24 cellular contexts compared by ENCODE assay signal in genomic region chr5:139156814-139157213, GRCh38. TPM values are rescaled to one million over a fixed set of nuclear protein-coding genes. Genes with fewer than 3 reads are reported as not detected.
A peak's percentile ranks its signal among the peaks of the same experiment; 100 is the strongest.
DNase-seq lines count a peak whose midpoint lies in the region; ATAC-seq, FAIRE-seq and TF ChIP-seq lines count a peak whose summit lies in the region.
"Had no signal": no experiment of that assay in that cellular context is flagged by ENCODE, and none has a peak within 500 bp of the region (broad histone marks: within the 10 kb centered on the region; RNA-seq: fewer than 3 reads in every experiment).

No MANE protein-coding gene starts in this region.

- no peaks in the 10 kb centered on the region for H3K27me3 Mint-ChIP-seq in activated CD4-positive, alpha-beta memory T cell treated with anti-CD3 and anti-CD28 coated beads for 36 hours
- H3K27me3 Mint-ChIP-seq: CD4-positive, alpha-beta T cell; CD8-positive, alpha-beta memory T cell had no signal

- peaks cover 9% of the 10 kb centered on the region; the same call in 1 of the 2 replicates for H3F3A ChIP-seq in PC-9 (ENCODE audit: insufficient read depth, low read depth)

- peaks cover 35% of the 10 kb centered on the region for H3K4me1 ChIP-seq in cardiac muscle cell (ENCODE audit: low read depth)
- H3K4me1 ChIP-seq in PC-9 (replicated peaks; ENCODE audit: insufficient read depth): peaks cover 19% of the 10 kb centered on the region
- H3K4me1 ChIP-seq in K562 (replicated peaks in 1 of 2; ENCODE audit: control insufficient read depth in 2 of 2, insufficient read depth in 2 of 2, low read length in 2 of 2): peaks cover 0 to 3% of the 10 kb centered on the region in 2 experiments; a peak in 2 of 5 replicates
- H3K4me1 ChIP-seq in suprapubic skin: peaks cover 17% of the 10 kb centered on the region
- H3K4me1 ChIP-seq: A549, BE2C had no signal

- TF ChIP-seq POLR2A in K562 (conservative IDR thresholded peaks at IDR 0.05) (no peak), suprapubic skin (IDR thresholded peaks at IDR 0.05) (no peak)

- H3K9me1 ChIP-seq in K562 (ENCODE audit: control insufficient read depth, insufficient read depth, low read length): no peaks in the 10 kb centered on the region

- no peaks in the 10 kb centered on the region for H3K79me2 ChIP-seq in PC-9 (ENCODE audit: low read depth)
- H3K79me2 ChIP-seq in K562 (ENCODE audit: control insufficient read depth, insufficient read depth, low read length): no peaks in the 10 kb centered on the region

- peaks cover 2% of the 10 kb centered on the region for H3K9me3 Mint-ChIP-seq in activated CD4-positive, alpha-beta memory T cell treated with anti-CD3 and anti-CD28 coated beads for 36 hours
- H3K9me3 Mint-ChIP-seq: CD4-positive, alpha-beta T cell; CD8-positive, alpha-beta memory T cell; GM23338; H9 had no signal

- H3K36me3 ChIP-seq in cardiac muscle cell (no peaks in the 10 kb centered on the region), PC-9 (ENCODE audit: low read depth) (no peaks in the 10 kb centered on the region), K562 (ENCODE audit: control insufficient read depth, insufficient read depth, low read length) (no peaks in the 10 kb centered on the region), suprapubic skin (no peaks in the 10 kb centered on the region)
- H3K36me3 ChIP-seq: BE2C had no signal

- no peaks in the 10 kb centered on the region for H3K9me2 ChIP-seq in PC-9 (ENCODE audit: insufficient read depth)

- CTCF ChIA-PET in PC-9 (lab: Charles Lee) (interaction anchor here (0.7 kb wide), 1 partner anchor 1357 kb away, joined by 3 read pairs; no protein-coding TSS in a partner anchor), K562 (lab: Yijun Ruan, JAX; ENCODE audit: low intra/inter-chr PET ratio) (no interaction called here)
- CTCF ChIA-PET in activated CD4-positive, alpha-beta memory T cell treated with anti-CD3 and anti-CD28 coated beads for 36 hours (lab: Charles Lee): no interaction called here

- H3K27ac ChIP-seq in cardiac muscle cell: peak overlapping the region; percentile 10
- H3K27ac ChIP-seq in PC-9: peak overlapping the region; percentile 38; the same call in 1 of the 2 replicates
- H3K27ac ChIP-seq in K562 (ENCODE audit: extremely low read depth, low read depth, low read length): no peak overlapping the region
- H3K27ac ChIP-seq in suprapubic skin: peak overlapping the region; percentile 45
- H3K27ac ChIP-seq: A549; BLaER1 treated with 17β-estradiol and CSF1 and Interleukin-3, amounts not matched to agents 10 nM and 100 nM had no signal

- TF ChIP-seq CTCF in cardiac muscle cell (IDR thresholded peaks at IDR 0.05; ENCODE audit: low read depth, low read length): no peak
- no peak for TF ChIP-seq CTCF in PC-9 (conservative IDR thresholded peaks at IDR 0.05)
- TF ChIP-seq CTCF in K562 (IDR thresholded peaks at IDR 0.05 in 2 of 3, conservative IDR thresholded peaks at IDR 0.05 in 1 of 3; ENCODE audit: insufficient read depth in 2 of 3, low read depth in 1 of 3, low read length in 3 of 3): no peak
- TF ChIP-seq CTCF in suprapubic skin (IDR thresholded peaks at IDR 0.05): no peak

- H2AFZ ChIP-seq in PC-9: no peak overlapping the region
- no peak overlapping the region for H2AFZ ChIP-seq in K562 (ENCODE audit: low read depth, low read length)
- H2AFZ ChIP-seq: GM23338 had no signal

- ATAC-seq in left ventricle myocardium superior: no peak
- peak; percentile 45; the same call in 1 of the 3 replicates for ATAC-seq in K562
- ATAC-seq: A549, GM23338, HCT116 had no signal

- peaks cover 6% of the 10 kb centered on the region for H3K4me1 Mint-ChIP-seq in activated CD4-positive, alpha-beta memory T cell treated with anti-CD3 and anti-CD28 coated beads for 36 hours (ENCODE audit: low read depth)
- H3K4me1 Mint-ChIP-seq: CD8-positive, alpha-beta memory T cell had no signal

- peak in 1 of 2 donors; percentile 5 for DNase-seq in cardiac muscle cell (ENCODE audit: low read depth in 1 of 2, low spot score in 1 of 2)
- DNase-seq in left ventricle myocardium superior: no peak
- DNase-seq in PC-9: no peak
- no peak for DNase-seq in K562 (ENCODE audit: extremely low read depth in 1 of 4, low spot score in 3 of 4)
- no peak for DNase-seq in suprapubic skin (ENCODE audit: low spot score in 2 of 2)
- DNase-seq in activated CD4-positive, alpha-beta memory T cell treated with anti-CD3 and anti-CD28 coated beads for 36 hours: no peak
- no peak for DNase-seq in activated CD4-positive, alpha-beta T cell treated with anti-CD3 and anti-CD28 coated beads for 48 hours
- no peak for DNase-seq in NOMO-1 (lab: John Stamatoyannopoulos, UW; ENCODE audit: unreplicated experiment in 2 of 2)
- DNase-seq: 8988T; ACHN; AML-193; BE2C; CD4-positive, alpha-beta T cell; CD8-positive, alpha-beta memory T cell; DMS 273 treated with DMSO at 0.1 percent for 48 hours; DMS79; H9 had no signal

- H4K20me1 ChIP-seq in PC-9 (ENCODE audit: insufficient read depth) (peaks cover 2% of the 10 kb centered on the region; the same call in 1 of the 2 replicates), K562 (replicated peaks; ENCODE audit: control insufficient read depth, insufficient read depth, low read length) (0 out of 2 replicates have a peak, but pooled peaks cover 9% of the 10 kb centered on the region)

- H3K4me3 ChIP-seq in cardiac muscle cell: no peak overlapping the region
- H3K4me3 ChIP-seq in PC-9: no peak overlapping the region
- H3K4me3 ChIP-seq in K562: no peak overlapping the region
- no peak overlapping the region for H3K4me3 ChIP-seq in suprapubic skin
- H3K4me3 ChIP-seq: A549; BLaER1 treated with 17β-estradiol and CSF1 and Interleukin-3, amounts not matched to agents 10 nM and 100 nM; GM23338 had no signal

- no peaks in the 10 kb centered on the region for H3K9me3 ChIP-seq in cardiac muscle cell (ENCODE audit: low read depth)
- H3K9me3 ChIP-seq in PC-9 (ENCODE audit: insufficient read depth, low read depth): no peaks in the 10 kb centered on the region; the same call in 1 of the 2 replicates
- H3K9me3 ChIP-seq in K562 (replicated peaks; ENCODE audit: control insufficient read depth, insufficient read depth, low read depth, low read length): no peaks in the 10 kb centered on the region
- H3K9me3 ChIP-seq in suprapubic skin: no peaks in the 10 kb centered on the region
- H3K9me3 ChIP-seq: A549; BE2C; BLaER1 treated with 17β-estradiol and CSF1 and Interleukin-3, amounts not matched to agents 10 nM and 100 nM had no signal

- no peak overlapping the region for H3K27ac Mint-ChIP-seq in activated CD4-positive, alpha-beta memory T cell treated with anti-CD3 and anti-CD28 coated beads for 36 hours
- H3K27ac Mint-ChIP-seq: CD4-positive, alpha-beta T cell; GM23338; H9 had no signal

- TF ChIP-seq RAD21 in K562 (CRISPR knock-in tag; conservative IDR thresholded peaks at IDR 0.05 in 1 of 2, IDR thresholded peaks at IDR 0.05 in 1 of 2): no peak

- H3K4me2 ChIP-seq in PC-9 (no peak overlapping the region; the same call in 1 of the 2 replicates), K562 (ENCODE audit: insufficient read depth, low read length) (no peak overlapping the region)
- H3K4me2 ChIP-seq: A549; BLaER1 treated with 17β-estradiol and CSF1 and Interleukin-3, amounts not matched to agents 10 nM and 100 nM; GM23338 had no signal

- H3K27me3 ChIP-seq in cardiac muscle cell (no peaks in the 10 kb centered on the region), PC-9 (ENCODE audit: insufficient read depth, low read depth) (no peaks in the 10 kb centered on the region), K562 (ENCODE audit: control insufficient read depth in 2 of 2, insufficient read depth in 2 of 2, low read length in 2 of 2) (no peaks in the 10 kb centered on the region), suprapubic skin (no peaks in the 10 kb centered on the region)
- H3K27me3 ChIP-seq: BE2C; BLaER1 treated with 17β-estradiol and CSF1 and Interleukin-3, amounts not matched to agents 10 nM and 100 nM had no signal

- WGBS in K562 (ENCODE audit: insufficient coverage, low coverage, missing lambda C conversion rate): 9% methylated on average over 1 of the region's 1 CpG
- 90% methylated on average over 1 of the region's 1 CpG for WGBS in suprapubic skin

- H3K36me3 Mint-ChIP-seq in activated CD4-positive, alpha-beta memory T cell treated with anti-CD3 and anti-CD28 coated beads for 36 hours: peaks cover 2% of the 10 kb centered on the region

- TF ChIP-seq EP300 in K562 (IDR thresholded peaks at IDR 0.05; ENCODE audit: low read length) (no peak), suprapubic skin (IDR thresholded peaks at IDR 0.05) (no peak)

- intact Hi-C loops in left ventricle myocardium superior (cut with micrococcal nuclease): no loop called here
- intact Hi-C loops in PC-9 (cut with micrococcal nuclease; ENCODE audit: unreplicated experiment): no loop called here
- intact Hi-C loops in K562 (cut with micrococcal nuclease): no loop called here
- intact Hi-C loops in activated CD4-positive, alpha-beta memory T cell treated with anti-CD3 and anti-CD28 coated beads for 36 hours (cut with micrococcal nuclease): no loop called here

- in situ Hi-C loops in K562 (cut with MboI): no loop called here

- POLR2A ChIA-PET in PC-9 (lab: Charles Lee; ENCODE audit: unreplicated experiment): no interaction called here
- POLR2A ChIA-PET in K562 (lab: Yijun Ruan, JAX): no interaction called here
- POLR2A ChIA-PET in activated CD4-positive, alpha-beta memory T cell treated with anti-CD3 and anti-CD28 coated beads for 36 hours (lab: Charles Lee): no interaction called here

- no peak for FAIRE-seq in K562 (lab: Jason Lieb, UNC)
- FAIRE-seq: A549, D721Med, G401.6 had no signal

- no peak overlapping the region for H3K4me3 Mint-ChIP-seq in activated CD4-positive, alpha-beta memory T cell treated with anti-CD3 and anti-CD28 coated beads for 36 hours
- H3K4me3 Mint-ChIP-seq: CD14-positive monocyte; CD4-positive, alpha-beta T cell; CD8-positive, alpha-beta memory T cell; GM23338; H9 had no signal

- H3K9ac ChIP-seq in K562 (ENCODE audit: insufficient read depth in 1 of 2, low read depth in 2 of 2, low read length in 2 of 2): no peak overlapping the region
- H3K9ac ChIP-seq: BLaER1 treated with 17β-estradiol and CSF1 and Interleukin-3, amounts not matched to agents 10 nM and 100 nM had no signal

- no TSS peak for BruUV-seq in PC-9 (replicated peaks; lab: Mats Ljungman, UMichigan)
- no TSS peak for BruUV-seq in K562 (replicated peaks; lab: Mats Ljungman, UMichigan)

RNA-seq across cellular contexts. Expression of gene SIL1, which starts 41.4 kb away (rescaled TPM):
- total RNA-seq in cardiac muscle cell (42.4 and 49.8 TPM in 2 replicates), left ventricle myocardium superior (46.0 TPM), PC-9 (2021) (40.4 and 46.5 TPM in 2 replicates), K562 (2014; rRNA removed) (30.5 and 30.6 TPM in 2 replicates), K562 (2014; rRNA removed; fragmentation: Illumina TruSeq; extraction: Trizol) (20.4 and 23.2 TPM in 2 replicates), K562 (2015; rRNA removed; fragmentation: Illumina TruSeq; extraction: Trizol) (15.2 and 15.4 TPM in 2 replicates), K562 (2021) (19.2 and 29.8 TPM in 2 replicates), suprapubic skin (10 to 100 TPM; 38.5 to 54.6 (median 41.7) TPM)
- polyA plus RNA-seq in cardiac muscle cell (40.5 and 56.5 TPM in 2 replicates), K562 (2011; rRNA removed) (22.3 and 26.6 TPM in 2 replicates), K562 (2014; fragmentation: Illumina TruSeq; extraction: Trizol) (14.3 and 18.1 TPM in 2 replicates), K562 (2014; fragmentation: Nextera tagmentation; extraction: Ambion mirVana) (1 to 10 TPM; 1.3 to 4.1 TPM), K562 (2014; rRNA removed) (17.3 and 26.7 TPM in 2 replicates)
- total RNA-seq in K562 (2011; cell fraction: chromatin; rRNA removed; ENCODE audit: low replicate concordance): 56.7 and 91.8 TPM in 2 replicates
- 64.0 and 77.0 TPM in 2 replicates for total RNA-seq in K562 (2011; cell fraction: nucleolus; rRNA removed)
- total RNA-seq in K562 (2011; cell fraction: nucleoplasm; rRNA removed): 57.0 and 70.0 TPM in 2 replicates
- 25.5 and 54.6 TPM in 2 replicates for polyA plus RNA-seq in K562 (2011; cell fraction: cytosol; rRNA removed)
- polyA plus RNA-seq in K562 (2011; cell fraction: nucleus; rRNA removed): 14.8 and 19.5 TPM in 2 replicates
- polyA plus RNA-seq in K562 (2012): 19.8 and 32.9 TPM in 2 replicates
- polyA minus RNA-seq in K562 (2011; rRNA and poly(A)+ RNA removed): 33.7 and 45.1 TPM in 2 replicates
- polyA minus RNA-seq in K562 (2011; cell fraction: cytosol; rRNA and poly(A)+ RNA removed): 14.7 and 21.9 TPM in 2 replicates
- polyA minus RNA-seq in K562 (2011; cell fraction: nucleus; rRNA and poly(A)+ RNA removed): 12.5 and 26.9 TPM in 2 replicates
- 10 to 100 TPM; 27.2 to 30.3 TPM for total RNA-seq in activated CD4-positive, alpha-beta memory T cell treated with anti-CD3 and anti-CD28 coated beads for 36 hours
